23 cellular contexts compared by ENCODE assay signal in genomic region chr17:33970271-33970670, GRCh38.
A peak's percentile ranks its signal among the peaks of the same experiment; 100 is the strongest.
DNase-seq lines count a peak whose midpoint lies in the region; ATAC-seq and TF ChIP-seq lines count a peak whose summit lies in the region.
"Had no signal": no experiment of that assay in that cellular context is flagged by ENCODE, and none has a peak within 500 bp of the region (broad histone marks: within the 10 kb centered on the region; RNA-seq: fewer than 3 reads in every experiment).

No MANE protein-coding gene starts in this region.

- H3K4me1 Mint-ChIP-seq in activated naive CD4-positive, alpha-beta T cell treated with anti-CD3 and anti-CD28 coated beads for 36 hours (ENCODE audit: low read depth) = peaks cover 15% of the 10 kb centered on the region

- CTCF ChIA-PET in activated naive CD4-positive, alpha-beta T cell treated with anti-CD3 and anti-CD28 coated beads for 36 hours (lab: Charles Lee) = no interaction called here

- TF ChIP-seq POLR2A in NB4 (IDR thresholded peaks at IDR 0.05; ENCODE audit: extremely low read depth, insufficient read length) = no peak

- DNase-seq in Ammon's horn (ENCODE audit: low spot score) (peak; percentile 30), Daoy (ENCODE audit: low read depth) (peak; percentile 52), NB4 (ENCODE audit: low read depth) (peak; percentile 15), RPMI7951 (ENCODE audit: low read depth) (peak; percentile 51)
- no peak for DNase-seq in effector CD4-positive, alpha-beta T cell
- DNase-seq in activated naive CD4-positive, alpha-beta T cell treated with anti-CD3 and anti-CD28 coated beads for 36 hours = no peak
- DNase-seq: CD8-positive, alpha-beta T cell; Karpas-422; NCI-H1417; NCI-H2029; NCI-H226; NCI-H524 treated with DMSO at 0.1 percent for 48 hours; PC-9; SHP77 treated with DMSO at 0.1 percent for 48 hours; SW 1271; T-helper 17 cell had no signal

- ATAC-seq in GM21423 (IDR thresholded peaks at IDR 0.05; ENCODE audit: unreplicated experiment) = no peak
- ATAC-seq in HG02623 (IDR thresholded peaks at IDR 0.05; ENCODE audit: unreplicated experiment) = no peak
- ATAC-seq: CD8-positive, alpha-beta T cell; GM12878; GM23338; T-helper 17 cell had no signal

- H3K9me3 Mint-ChIP-seq in activated naive CD4-positive, alpha-beta T cell treated with anti-CD3 and anti-CD28 coated beads for 36 hours = no peaks in the 10 kb centered on the region
- H3K9me3 Mint-ChIP-seq: CD8-positive, alpha-beta T cell; GM23338; IgD-negative memory B cell had no signal

- peaks cover 6% of the 10 kb centered on the region for H3K27me3 Mint-ChIP-seq in activated naive CD4-positive, alpha-beta T cell treated with anti-CD3 and anti-CD28 coated beads for 36 hours (ENCODE audit: low read depth)

- intact Hi-C loops in activated naive CD4-positive, alpha-beta T cell treated with anti-CD3 and anti-CD28 coated beads for 36 hours (cut with micrococcal nuclease) = no loop called here

- H3K36me3 Mint-ChIP-seq in activated naive CD4-positive, alpha-beta T cell treated with anti-CD3 and anti-CD28 coated beads for 36 hours (ENCODE audit: low read depth) = no peaks in the 10 kb centered on the region
- H3K36me3 Mint-ChIP-seq: CD8-positive, alpha-beta T cell; IgD-negative memory B cell had no signal

- TF ChIP-seq CTCF in NB4 (IDR thresholded peaks at IDR 0.05; ENCODE audit: low read depth, low read length) = no peak

- H3K27ac Mint-ChIP-seq in activated naive CD4-positive, alpha-beta T cell treated with anti-CD3 and anti-CD28 coated beads for 36 hours = no peak overlapping the region
- H3K27ac Mint-ChIP-seq: CD8-positive, alpha-beta T cell; GM23338; IgD-negative memory B cell; T-helper 17 cell had no signal

- H3K4me3 ChIP-seq in NB4 (ENCODE audit: low read depth, low read length) = no peak overlapping the region
- H3K4me3 ChIP-seq: GM12878, GM23338, HAP-1, PC-9, SK-N-MC had no signal

- H3K4me3 Mint-ChIP-seq in activated naive CD4-positive, alpha-beta T cell treated with anti-CD3 and anti-CD28 coated beads for 36 hours = no peak overlapping the region
- H3K4me3 Mint-ChIP-seq: CD8-positive, alpha-beta T cell; GM23338; IgD-negative memory B cell; T-helper 17 cell had no signal

Comparison
In these comparisons a context has a peak if more than half of its experiments do, and no peak if none do; other contexts are left out.
1. DNase-seq: peak in Ammon's horn (single experiment), Daoy (single experiment), NB4 (single experiment) and RPMI7951 (single experiment); none in effector CD4-positive, alpha-beta T cell (single experiment) and activated naive CD4-positive, alpha-beta T cell treated with anti-CD3 and anti-CD28 coated beads for 36 hours (single experiment).